In the genomic region with DNA sequence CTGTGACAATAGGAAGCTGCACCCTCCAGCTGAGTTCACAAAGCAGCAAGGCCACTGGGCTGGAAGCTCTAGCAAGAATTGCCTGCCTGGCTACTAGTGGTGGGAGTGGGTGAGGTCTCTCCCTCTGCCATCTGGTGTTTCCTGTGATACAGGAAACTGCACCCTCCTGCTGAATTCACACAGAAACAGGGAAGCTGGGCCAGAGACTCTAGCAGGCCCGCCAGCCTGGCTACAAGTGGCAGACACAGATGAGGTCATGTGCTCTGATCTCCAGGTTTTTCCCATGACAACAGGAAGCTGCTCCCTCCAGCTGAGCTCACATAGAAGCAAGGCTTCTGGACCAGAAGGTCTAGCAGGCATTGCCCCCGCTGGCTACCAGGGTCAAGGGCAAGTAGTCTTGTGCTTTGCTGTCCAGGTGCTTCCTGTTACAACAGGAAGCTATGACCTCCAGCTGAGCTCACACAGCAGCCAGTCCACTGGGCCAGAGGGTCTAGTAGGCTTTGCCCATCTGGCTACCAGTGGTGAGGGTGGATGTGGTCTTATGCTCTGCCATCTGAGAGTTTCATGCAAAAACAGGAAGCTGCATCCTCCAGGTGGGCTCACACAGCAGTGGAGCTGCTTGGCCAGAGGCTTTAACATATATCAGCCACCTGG, we compare ENCODE assay signal across 14 cellular contexts. TPM values are rescaled to one million over a fixed set of nuclear protein-coding genes. Genes with fewer than 3 reads are reported as not detected.
DNase-seq lines count a peak whose midpoint lies in the region; ATAC-seq and TF ChIP-seq lines count a peak whose summit lies in the region.
"Had no signal": no experiment of that assay in that cellular context is flagged by ENCODE, and none has a peak within 500 bp of the region (broad histone marks: within the 10 kb centered on the region; RNA-seq: fewer than 3 reads in every experiment).

No MANE protein-coding gene starts in this region.

- H3K9me3 Mint-ChIP-seq in central memory CD8-positive, alpha-beta T cell: no peaks in the 10 kb centered on the region
- H3K9me3 Mint-ChIP-seq: activated CD4-positive, alpha-beta T cell treated with anti-CD3 and anti-CD28 coated beads, Interleukin-2, amount 10 ng/mL, durations not matched to agents 7 days and 5 days had no signal

- no peaks in the 10 kb centered on the region for H3K27me3 Mint-ChIP-seq in central memory CD8-positive, alpha-beta T cell
- H3K27me3 Mint-ChIP-seq: activated CD4-positive, alpha-beta T cell treated with anti-CD3 and anti-CD28 coated beads, Interleukin-2, amount 10 ng/mL, durations not matched to agents 7 days and 5 days had no signal

- H3K4me3 ChIP-seq in HL-60 (replicated peaks; ENCODE audit: insufficient read depth, low read length): no peak overlapping the region
- H3K4me3 ChIP-seq: stomach had no signal

- ATAC-seq in GM18511 (IDR thresholded peaks at IDR 0.05; ENCODE audit: unreplicated experiment) (peak; percentile 55), omental fat pad (ENCODE audit: low FRiP score) (peak; percentile 41), GM18519 (IDR thresholded peaks at IDR 0.05; ENCODE audit: low FRiP score, unreplicated experiment) (no peak)
- ATAC-seq in central memory CD8-positive, alpha-beta T cell (replicated peaks; ENCODE audit: extremely low read depth, poor library complexity, severe bottlenecking): peak; percentile 19

- no peaks in the 10 kb centered on the region for H3K36me3 Mint-ChIP-seq in central memory CD8-positive, alpha-beta T cell (ENCODE audit: insufficient read depth)
- H3K36me3 Mint-ChIP-seq: CD4-positive, alpha-beta memory T cell had no signal

- no peaks in the 10 kb centered on the region for H3K27me3 ChIP-seq in HL-60 (ENCODE audit: insufficient read depth, poor library complexity, severe bottlenecking)
- H3K27me3 ChIP-seq: stomach had no signal

- H3K27ac ChIP-seq in HL-60 (replicated peaks): peak overlapping the region; percentile 20; the same call in 1 of the 2 replicates
- H3K27ac ChIP-seq: stomach had no signal

- DNase-seq in HL-60 (ENCODE audit: low read depth in 1 of 2, low spot score in 1 of 2): peak in 1 of 2 experiments; percentile 56
- no peak for DNase-seq in central memory CD8-positive, alpha-beta T cell (ENCODE audit: low spot score in 2 of 2)
- no peak for DNase-seq in omental fat pad (ENCODE audit: low spot score)
- no peak for DNase-seq in HK-2 (ENCODE audit: unreplicated experiment)
- no peak for DNase-seq in NCI-H1105 (lab: John Stamatoyannopoulos, UW)
- no peak for DNase-seq in activated CD4-positive, alpha-beta T cell treated with anti-CD3 and anti-CD28 coated beads, Interleukin-2, amount 50 U/mL, for 48 hours
- DNase-seq: activated CD4-positive, alpha-beta T cell treated with anti-CD3 and anti-CD28 coated beads, Interleukin-2, amount 10 ng/mL, durations not matched to agents 7 days and 5 days; activated gamma-delta T cell treated with Interleukin-2 at 50 U/mL for 16 hours; CD4-positive, alpha-beta memory T cell; midbrain; NK-92 treated with Interleukin-12 subunit alpha and Interleukin-12 subunit beta, amount 100 ng/mL, for 24 hours; stomach had no signal

- no peak overlapping the region for H3K4me3 Mint-ChIP-seq in central memory CD8-positive, alpha-beta T cell
- H3K4me3 Mint-ChIP-seq: activated CD4-positive, alpha-beta T cell treated with anti-CD3 and anti-CD28 coated beads, Interleukin-2, amount 10 ng/mL, durations not matched to agents 7 days and 5 days; CD4-positive, alpha-beta memory T cell had no signal

- no peaks in the 10 kb centered on the region for H3K4me1 Mint-ChIP-seq in central memory CD8-positive, alpha-beta T cell
- H3K4me1 Mint-ChIP-seq: activated CD4-positive, alpha-beta T cell treated with anti-CD3 and anti-CD28 coated beads, Interleukin-2, amount 10 ng/mL, durations not matched to agents 7 days and 5 days; CD4-positive, alpha-beta memory T cell had no signal

- H3K27ac Mint-ChIP-seq in central memory CD8-positive, alpha-beta T cell (ENCODE audit: low read depth): no peak overlapping the region
- H3K27ac Mint-ChIP-seq: activated CD4-positive, alpha-beta T cell treated with anti-CD3 and anti-CD28 coated beads, Interleukin-2, amount 10 ng/mL, durations not matched to agents 7 days and 5 days had no signal

- TF ChIP-seq CTCF in HL-60 (IDR thresholded peaks at IDR 0.05; ENCODE audit: insufficient read depth, low read length) (no peak), omental fat pad (IDR thresholded peaks at IDR 0.05) (no peak)

RNA-seq across cellular contexts. Expression of a gene that starts 41.5 kb away (rescaled TPM):
- 10 to 100 TPM in 1 of 4 donors, 1 to 10 TPM in 3; 4.7 to 12.9 (median 5.1) TPM for total RNA-seq in omental fat pad
